Comparison of ENCODE assay signal across 8 cellular contexts in genomic region chr9:100602302-100602930, GRCh38. TPM values are rescaled to one million over a fixed set of nuclear protein-coding genes. Genes with fewer than 3 reads are reported as not detected.
DNase-seq lines count a peak whose midpoint lies in the region; ATAC-seq and TF ChIP-seq lines count a peak whose summit lies in the region.

No MANE protein-coding gene starts in this region.

- H3K79me2 ChIP-seq in SU-DHL-6 (ENCODE audit: insufficient read depth, low read length) = no peaks in the 10 kb centered on the region

- H3K9me2 ChIP-seq in SU-DHL-6 (replicated peaks; ENCODE audit: insufficient read depth, low read length) = no peaks in the 10 kb centered on the region

- H3K27ac ChIP-seq in SU-DHL-6 (ENCODE audit: low read depth, low read length) (no peak overlapping the region), suprapubic skin (no peak overlapping the region), aorta (ENCODE audit: low read depth in 1 of 2, low read length in 2 of 2) (no peak overlapping the region)

- TF ChIP-seq EP300 in suprapubic skin (IDR thresholded peaks at IDR 0.05) = no peak

- no peak for TF ChIP-seq POLR2A in suprapubic skin (IDR thresholded peaks at IDR 0.05)

- 48% methylated on average over 3 of the region's 3 CpGs for WGBS in suprapubic skin
- 44 to 48% methylated on average over 3 of the region's 3 CpGs for WGBS in aorta, 2 donors

- H2AFZ ChIP-seq in SU-DHL-6 (ENCODE audit: low read depth, low read length, severe bottlenecking) = no peak overlapping the region

- H3K36me3 ChIP-seq in SU-DHL-6 (ENCODE audit: low read length) (no peaks in the 10 kb centered on the region), suprapubic skin (no peaks in the 10 kb centered on the region), aorta (ENCODE audit: control insufficient read depth in 1 of 2, insufficient read depth in 2 of 2, low read length in 1 of 2) (no peaks in the 10 kb centered on the region)

- peak; percentile 40 for ATAC-seq in left ventricle myocardium superior
- ATAC-seq in GM18909 (IDR thresholded peaks at IDR 0.05; ENCODE audit: poor library complexity, unreplicated experiment) = no peak
- no peak for ATAC-seq in GM18517 (IDR thresholded peaks at IDR 0.05; ENCODE audit: unreplicated experiment)
- no peak for ATAC-seq in aorta (ENCODE audit: low FRiP score)

- peak; percentile 22 for DNase-seq in GM10266 (ENCODE audit: extremely low spot score)
- DNase-seq in NCI-H146 treated with DMSO at 0.1 percent for 48 hours (lab: John Stamatoyannopoulos, UW; ENCODE audit: unreplicated experiment) = peak; percentile 48
- no peak for DNase-seq in left ventricle myocardium superior
- DNase-seq in suprapubic skin (ENCODE audit: low spot score in 2 of 2) = no peak
- no peak for DNase-seq in aorta

- H3K4me1 ChIP-seq in suprapubic skin = peaks cover 25% of the 10 kb centered on the region
- no peaks in the 10 kb centered on the region for H3K4me1 ChIP-seq in aorta (ENCODE audit: control insufficient read depth in 1 of 2, insufficient read depth in 2 of 2, low read length in 2 of 2)

- intact Hi-C loops in left ventricle myocardium superior (cut with micrococcal nuclease) = loop anchor here (5.0 kb wide), 1 partner anchor 710 kb away; no protein-coding TSS in a partner anchor
- intact Hi-C loops in aorta (cut with DNase I) = loop anchor here (5.0 to 10.0 kb wide), 3 partner anchors 555 to 712 kb away; no protein-coding TSS in a partner anchor

- H3K4me2 ChIP-seq in SU-DHL-6 (ENCODE audit: low read depth, low read length, poor library complexity, severe bottlenecking) = no peak overlapping the region

- no peaks in the 10 kb centered on the region for H3K9me3 ChIP-seq in SU-DHL-6 (ENCODE audit: insufficient read depth, low read length)
- no peaks in the 10 kb centered on the region for H3K9me3 ChIP-seq in suprapubic skin
- H3K9me3 ChIP-seq in aorta (ENCODE audit: control insufficient read depth, low read length) = no peaks in the 10 kb centered on the region

- no peaks in the 10 kb centered on the region for H4K20me1 ChIP-seq in SU-DHL-6 (ENCODE audit: low read depth, low read length)

- TF ChIP-seq CTCF in GM10266 (IDR thresholded peaks at IDR 0.05; ENCODE audit: control insufficient read depth, insufficient read depth, low read depth, missing control alignments) (peak; percentile 37), SU-DHL-6 (IDR thresholded peaks at IDR 0.05; ENCODE audit: insufficient read depth, low read length, poor library complexity, severe bottlenecking) (peak; percentile 55), suprapubic skin (IDR thresholded peaks at IDR 0.05) (peak; percentile 31 to 56)

- no peak overlapping the region for H3K9ac ChIP-seq in SU-DHL-6 (ENCODE audit: low read length)

- no peak overlapping the region for H3K4me3 ChIP-seq in SU-DHL-6 (ENCODE audit: insufficient read depth, low read length, poor library complexity, severe bottlenecking)
- H3K4me3 ChIP-seq in suprapubic skin = no peak overlapping the region
- no peak overlapping the region for H3K4me3 ChIP-seq in aorta (ENCODE audit: low read length in 2 of 2)

- no peaks in the 10 kb centered on the region for H3F3A ChIP-seq in SU-DHL-6 (ENCODE audit: insufficient read depth)

- H3K27me3 ChIP-seq in SU-DHL-6 (ENCODE audit: low read length) (no peaks in the 10 kb centered on the region), suprapubic skin (no peaks in the 10 kb centered on the region), aorta (ENCODE audit: control insufficient read depth in 1 of 2, insufficient read depth in 2 of 2, low read length in 1 of 2) (no peaks in the 10 kb centered on the region)

RNA-seq across cellular contexts. Expression of gene CAVIN4, which starts 24.5 kb away (rescaled TPM):
- total RNA-seq in left ventricle myocardium superior = 71.6 TPM
- under 1 TPM in 1 of 4 donors, not detected in 3; 0.16 TPM for total RNA-seq in suprapubic skin
- 1 to 10 TPM; 1.1 to 1.3 TPM for total RNA-seq in aorta
- polyA plus RNA-seq in aorta = under 1 TPM; 0.41 to 0.50 TPM

Comparison
In these comparisons a context has a peak if more than half of its experiments do, and no peak if none do; other contexts are left out.
1. DNase-seq: peak in GM10266 (single experiment) and NCI-H146 treated with DMSO at 0.1 percent for 48 hours (single experiment); none in left ventricle myocardium superior (single experiment), suprapubic skin (0 of 2) and aorta (0 of 2).
2. RNA of gene CAVIN4, which starts 24.5 kb away (total RNA-seq): 71.6 TPM in left ventricle myocardium superior (single experiment); 1.1 to 1.3 TPM in aorta and 0.16 TPM in suprapubic skin; every median in the first group is over 10 times any median in the second.
3. Peak in every context shown above with its lines, with median percentiles within 50 percentile points of each other: CTCF ChIP-seq.